Comparison of ENCODE assay signal across 13 cellular contexts in genomic region chr17:45813051-45813731, GRCh38. TPM values are rescaled to one million over a fixed set of nuclear protein-coding genes. Genes with fewer than 3 reads are reported as not detected.
A peak's percentile ranks its signal among the peaks of the same experiment; 100 is the strongest.
DNase-seq lines count a peak whose midpoint lies in the region; TF ChIP-seq lines count a peak whose summit lies in the region.
"Had no signal": no experiment of that assay in that cellular context is flagged by ENCODE, and none has a peak within 500 bp of the region (broad histone marks: within the 10 kb centered on the region; RNA-seq: fewer than 3 reads in every experiment).

No MANE protein-coding gene starts in this region.

- H2AFZ ChIP-seq in MM.1S (ENCODE audit: low read length), result no peak overlapping the region

- H3F3A ChIP-seq in MM.1S (ENCODE audit: insufficient read depth, low read length), result no peaks in the 10 kb centered on the region

- H3K4me3 ChIP-seq in A673 (ENCODE audit: low read depth, low read length, poor library complexity, severe bottlenecking), result no peak overlapping the region
- H3K4me3 ChIP-seq in HFF-Myc (replicated peaks; ENCODE audit: low read depth, low read length), result no peak overlapping the region
- H3K4me3 ChIP-seq in MM.1S (ENCODE audit: low read length), result no peak overlapping the region
- H3K4me3 ChIP-seq in ascending aorta, result no peak overlapping the region
- H3K4me3 ChIP-seq in right atrium auricular region, result no peak overlapping the region
- H3K4me3 ChIP-seq: SJSA1 had no signal

- H3K36me3 ChIP-seq in A673 (ENCODE audit: insufficient read depth, low read length, poor library complexity, severe bottlenecking) (no peaks in the 10 kb centered on the region), MM.1S (replicated peaks; ENCODE audit: insufficient read depth, low read length) (no peaks in the 10 kb centered on the region), ascending aorta (no peaks in the 10 kb centered on the region), right atrium auricular region (no peaks in the 10 kb centered on the region)
- H3K36me3 ChIP-seq: SJSA1 had no signal

- POLR2A ChIA-PET in A673 (lab: Charles Lee; ENCODE audit: low non-redundant PET), result no interaction called here

- no peaks in the 10 kb centered on the region for H3K79me2 ChIP-seq in MM.1S (ENCODE audit: low read length)

- BruUV-seq in A673 (replicated peaks; lab: Mats Ljungman, UMichigan), result no TSS peak

- no peaks in the 10 kb centered on the region for H3K9me3 ChIP-seq in A673 (ENCODE audit: low read depth, low read length, poor library complexity, severe bottlenecking)
- H3K9me3 ChIP-seq in MM.1S (replicated peaks; ENCODE audit: insufficient read depth, low read length), result no peaks in the 10 kb centered on the region
- H3K9me3 ChIP-seq in ascending aorta, result no peaks in the 10 kb centered on the region
- no peaks in the 10 kb centered on the region for H3K9me3 ChIP-seq in right atrium auricular region

- no peaks in the 10 kb centered on the region for H4K20me1 ChIP-seq in MM.1S (ENCODE audit: insufficient read depth, low read length)

- DNase-seq in A673 (ENCODE audit: low spot score) (peak; percentile 18), HFF-Myc (ENCODE audit: extremely low read depth, low read depth) (no peak), caudate nucleus (lab: John Stamatoyannopoulos, UW) (peak in 48 of 61 donors; percentile 8 to 82 (median 48)), left kidney (ENCODE audit: low read depth, low spot score) (peak; percentile 78), MM.1S (no peak), ascending aorta (ENCODE audit: low spot score in 2 of 2) (no peak), right atrium auricular region (ENCODE audit: low spot score) (no peak), NCI-H226 (no peak)
- DNase-seq: activated CD4-positive, alpha-beta T cell treated with anti-CD3 and anti-CD28 coated beads for 1 hour; activated naive CD4-positive, alpha-beta T cell; naive thymus-derived CD4-positive, alpha-beta T cell; NCI-H345 had no signal

- H3K4me2 ChIP-seq in MM.1S (ENCODE audit: low read depth, low read length), result no peak overlapping the region

- CTCF ChIA-PET in A673 (lab: Charles Lee), result interaction anchor here (0.5 to 1.1 kb wide), 2 partner anchors 19 to 207 kb away, joined by 6 to 16 read pairs; no protein-coding TSS in a partner anchor

- H3K9ac ChIP-seq in MM.1S (ENCODE audit: low read length), result no peak overlapping the region

- no peak overlapping the region for H3K27ac ChIP-seq in A673 (ENCODE audit: low read depth, low read length, poor library complexity, severe bottlenecking)
- peak overlapping the region; percentile 59 for H3K27ac ChIP-seq in caudate nucleus (ENCODE audit: low read depth, low read length)
- H3K27ac ChIP-seq in MM.1S (ENCODE audit: low read length), result no peak overlapping the region
- H3K27ac ChIP-seq in ascending aorta, result no peak overlapping the region
- H3K27ac ChIP-seq in right atrium auricular region, result no peak overlapping the region
- H3K27ac ChIP-seq: SJSA1 had no signal

- no peaks in the 10 kb centered on the region for H3K27me3 ChIP-seq in A673 (replicated peaks; ENCODE audit: insufficient read depth, low read depth, low read length, poor library complexity)
- H3K27me3 ChIP-seq in MM.1S (replicated peaks; ENCODE audit: insufficient read depth, low read length), result peaks cover 38% of the 10 kb centered on the region
- H3K27me3 ChIP-seq in ascending aorta, result no peaks in the 10 kb centered on the region
- no peaks in the 10 kb centered on the region for H3K27me3 ChIP-seq in right atrium auricular region

- intact Hi-C loops in A673 (cut with micrococcal nuclease; ENCODE audit: unreplicated experiment), result no loop called here
- intact Hi-C loops in ascending aorta (cut with DNase I), result no loop called here

- H3K4me1 ChIP-seq in A673 (ENCODE audit: insufficient read depth, low read length, poor library complexity, severe bottlenecking) (no peaks in the 10 kb centered on the region), MM.1S (ENCODE audit: low read length) (no peaks in the 10 kb centered on the region), ascending aorta (no peaks in the 10 kb centered on the region), right atrium auricular region (no peaks in the 10 kb centered on the region)
- H3K4me1 ChIP-seq: SJSA1 had no signal

- H3K9me2 ChIP-seq in MM.1S (replicated peaks; ENCODE audit: insufficient read depth, low read length), result no peaks in the 10 kb centered on the region

- TF ChIP-seq CTCF in A673 (conservative IDR thresholded peaks at IDR 0.05; ENCODE audit: low read depth, low read length), result no peak; the same call in 1 of the 2 replicates
- peak; percentile 28 for TF ChIP-seq CTCF in HFF-Myc (IDR thresholded peaks at IDR 0.05; ENCODE audit: low read depth, low read length, missing control alignments)
- no peak for TF ChIP-seq CTCF in MM.1S (IDR thresholded peaks at IDR 0.05; ENCODE audit: low read length)
- TF ChIP-seq CTCF in ascending aorta (IDR thresholded peaks at IDR 0.05), result no peak
- no peak for TF ChIP-seq CTCF in right atrium auricular region (IDR thresholded peaks at IDR 0.05)

RNA-seq across cellular contexts. Expression of gene CRHR1, which starts 29.1 kb away (rescaled TPM):
- total RNA-seq in A673 (2021) (not detected in 2 replicates), ascending aorta (not detected), right atrium auricular region (not detected)
- total RNA-seq: naive thymus-derived CD4-positive, alpha-beta T cell; SJSA1 had no signal

RNA-seq across cellular contexts. Expression of gene SPPL2C, which starts 31.5 kb away (rescaled TPM):
- total RNA-seq in A673 (2021), result not detected in 2 replicates
- not detected for total RNA-seq in ascending aorta
- not detected for total RNA-seq in right atrium auricular region
- total RNA-seq: naive thymus-derived CD4-positive, alpha-beta T cell; SJSA1 had no signal

Comparison
In these comparisons a context has a peak if more than half of its experiments do, and no peak if none do; other contexts are left out.
1. DNase-seq: peak in A673 (single experiment), caudate nucleus (48 of 61) and left kidney (single experiment); none in HFF-Myc (single experiment), MM.1S (single experiment), ascending aorta (0 of 2), right atrium auricular region (single experiment) and NCI-H226 (single experiment).